8 cellular contexts compared by ENCODE assay signal in the genomic region with DNA sequence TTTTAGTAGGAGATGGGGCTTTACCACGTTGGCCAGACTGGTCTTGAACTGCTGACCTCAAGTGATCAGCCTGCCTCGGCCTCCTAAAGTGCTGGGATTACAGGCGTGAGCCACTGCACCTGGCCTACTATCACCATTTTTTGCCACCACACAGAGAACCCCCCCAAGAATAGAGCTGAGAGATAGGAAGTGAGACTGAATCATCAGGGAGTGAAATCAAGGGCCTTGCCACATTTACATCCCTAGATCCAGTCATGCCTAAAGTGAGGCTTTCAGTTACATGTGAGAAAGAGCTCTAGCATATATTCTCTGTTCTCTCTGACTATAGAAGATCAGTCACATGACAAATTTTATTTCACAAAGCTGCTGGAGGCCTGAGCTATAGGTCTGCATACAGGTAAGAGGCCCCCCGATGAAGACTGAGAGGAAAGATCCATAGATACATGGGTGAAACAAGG. TPM values are rescaled to one million over a fixed set of nuclear protein-coding genes. Genes with fewer than 3 reads are reported as not detected.
DNase-seq lines count a peak whose midpoint lies in the region; ATAC-seq, FAIRE-seq and TF ChIP-seq lines count a peak whose summit lies in the region.

No MANE protein-coding gene starts in this region.

- H3K9me3 ChIP-seq in psoas muscle, result no peaks in the 10 kb centered on the region
- no peaks in the 10 kb centered on the region for H3K9me3 ChIP-seq in colonic mucosa

- no peaks in the 10 kb centered on the region for H3K4me1 ChIP-seq in psoas muscle
- H3K4me1 ChIP-seq in colonic mucosa, result peaks cover 11% of the 10 kb centered on the region

- ATAC-seq in GM21528 (IDR thresholded peaks at IDR 0.05; ENCODE audit: low FRiP score, unreplicated experiment) (peak; percentile 34), HG03521 (IDR thresholded peaks at IDR 0.05; ENCODE audit: unreplicated experiment) (peak; percentile 22), psoas muscle (no peak), left ventricle myocardium superior (no peak)

- DNase-seq in GM18507 (ENCODE audit: extremely low spot score, insufficient read length, low read depth), result no peak
- DNase-seq in epithelial cell of esophagus (ENCODE audit: low read depth), result peak; percentile 71
- DNase-seq in RKO (ENCODE audit: low spot score), result no peak
- DNase-seq in psoas muscle, result no peak
- no peak for DNase-seq in left ventricle myocardium superior
- DNase-seq in colonic mucosa, result no peak

- H3K27me3 ChIP-seq in psoas muscle (ENCODE audit: insufficient read depth in 3 of 3, low read length in 2 of 3) (no peaks in the 10 kb centered on the region), colonic mucosa (no peaks in the 10 kb centered on the region)

- no peaks in the 10 kb centered on the region for H3K36me3 ChIP-seq in psoas muscle (ENCODE audit: insufficient read depth in 1 of 2, low read depth in 1 of 2)
- H3K36me3 ChIP-seq in colonic mucosa, result no peaks in the 10 kb centered on the region

- WGBS in psoas muscle, 3 donors, result 84 to 88% (median 87%) methylated on average over 4 of the region's 4 CpGs

- peak; percentile 93 for FAIRE-seq in GM18507 (lab: Jason Lieb, UNC)

- H3K4me3 ChIP-seq in epithelial cell of esophagus (ENCODE audit: low read length) (no peak overlapping the region), psoas muscle (no peak overlapping the region), colonic mucosa (no peak overlapping the region)

- no peak for TF ChIP-seq CTCF in epithelial cell of esophagus (IDR thresholded peaks at IDR 0.05; ENCODE audit: insufficient read depth, low read depth, low read length, missing control alignments)
- TF ChIP-seq CTCF in psoas muscle (IDR thresholded peaks at IDR 0.05), result no peak
- TF ChIP-seq CTCF in colonic mucosa (IDR thresholded peaks at IDR 0.05), result no peak

- no peak overlapping the region for H3K27ac ChIP-seq in psoas muscle
- H3K27ac ChIP-seq in colonic mucosa, result no peak overlapping the region

- intact Hi-C loops in psoas muscle (cut with DNase I) (no loop called here), left ventricle myocardium superior (cut with micrococcal nuclease) (no loop called here), colonic mucosa (cut with DNase I) (no loop called here)

- H3K9ac ChIP-seq in colonic mucosa (ENCODE audit: low read depth in 2 of 2, low read length in 2 of 2), result no peak overlapping the region

RNA-seq across cellular contexts. Expression of gene KCMF1, which starts 28.0 kb away (rescaled TPM):
- total RNA-seq in psoas muscle, result 100 to 1,000 TPM in 3 of 4 donors, 10 to 100 TPM in 1; 89.0 to 197 (median 153) TPM
- 100 to 1,000 TPM in 1 of 3 donors, 10 to 100 TPM in 2; 74.6 to 374 (median 97.3) TPM for polyA plus RNA-seq in psoas muscle
- 94.3 TPM for total RNA-seq in left ventricle myocardium superior
- 100 to 1,000 TPM in 1 of 2 donors, 10 to 100 TPM in 1; 96.2 to 118 TPM for total RNA-seq in colonic mucosa

RNA-seq across cellular contexts. Expression of gene TMSB10, which starts 37.5 kb away (rescaled TPM):
- total RNA-seq in psoas muscle, result 100 to 1,000 TPM; 181 to 306 (median 239) TPM
- polyA plus RNA-seq in psoas muscle, result 100 to 1,000 TPM; 223 to 849 (median 317) TPM
- 450 TPM for total RNA-seq in left ventricle myocardium superior
- 1,000 to 10,000 TPM; 2,226 to 3,150 TPM for total RNA-seq in colonic mucosa

Comparison
In these comparisons a context has a peak if more than half of its experiments do, and no peak if none do; other contexts are left out.
1. ATAC-seq: peak in GM21528 (single experiment) and HG03521 (single experiment); none in psoas muscle (0 of 4) and left ventricle myocardium superior (single experiment).